In the genomic region with DNA sequence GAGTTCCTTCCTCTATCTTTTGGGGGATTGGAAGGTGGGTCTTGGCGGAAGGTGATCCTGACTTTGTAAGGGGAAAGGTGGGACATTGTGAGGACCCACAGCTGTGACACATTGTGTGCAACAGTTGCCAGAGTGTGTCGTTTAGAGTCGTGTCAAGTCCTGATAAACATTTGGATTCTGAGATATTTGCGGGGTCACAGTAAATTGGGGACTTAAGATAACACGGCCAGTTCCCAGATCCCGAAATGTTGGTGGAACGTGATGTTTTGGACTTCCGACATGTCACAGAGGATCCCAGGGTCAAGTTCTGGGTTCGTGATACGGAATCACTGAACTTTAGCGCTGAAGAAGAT, we compare ENCODE assay signal across 8 cellular contexts. TPM values are rescaled to one million over a fixed set of nuclear protein-coding genes. Genes with fewer than 3 reads are reported as not detected.
A peak's percentile ranks its signal among the peaks of the same experiment; 100 is the strongest.
DNase-seq lines count a peak whose midpoint lies in the region; ATAC-seq, FAIRE-seq and TF ChIP-seq lines count a peak whose summit lies in the region.

No MANE protein-coding gene starts in this region.

- peak overlapping the region; percentile 95 for H3K9ac ChIP-seq in keratinocyte (ENCODE audit: control insufficient read depth, extremely low read depth, insufficient read depth, low read length)

- no peaks in the 10 kb centered on the region for H3K9me3 ChIP-seq in keratinocyte (ENCODE audit: control insufficient read depth, low read depth, low read length)
- no peaks in the 10 kb centered on the region for H3K9me3 ChIP-seq in suprapubic skin

- no peaks in the 10 kb centered on the region for H3K9me3 Mint-ChIP-seq in activated CD4-positive, alpha-beta T cell treated with anti-CD3 and anti-CD28 coated beads for 36 hours (ENCODE audit: low read depth)
- H3K9me3 Mint-ChIP-seq in activated CD8-positive, alpha-beta T cell treated with anti-CD3 and anti-CD28 coated beads for 36 hours, result no peaks in the 10 kb centered on the region

- H3K4me1 ChIP-seq in keratinocyte (ENCODE audit: control insufficient read depth, extremely low read depth, insufficient read depth, low read length) (peaks cover 9% of the 10 kb centered on the region), suprapubic skin (peaks cover 16% of the 10 kb centered on the region)

- no peaks in the 10 kb centered on the region for H4K20me1 ChIP-seq in keratinocyte (ENCODE audit: control insufficient read depth, extremely low read depth, insufficient read depth, low read length)

- H3K27me3 ChIP-seq in keratinocyte (ENCODE audit: control insufficient read depth, extremely low read depth, insufficient read depth, low read length) (no peaks in the 10 kb centered on the region), suprapubic skin (no peaks in the 10 kb centered on the region)

- peak overlapping the region; percentile 66 to 95 (median 94) for H3K4me3 ChIP-seq in keratinocyte (ENCODE audit: control insufficient read depth in 2 of 3, extremely low read depth in 1 of 3, insufficient read depth in 2 of 3, low read depth in 1 of 3, low read length in 3 of 3)
- H3K4me3 ChIP-seq in suprapubic skin, result peak overlapping the region; percentile 74

- peaks cover 30% of the 10 kb centered on the region for H3K36me3 Mint-ChIP-seq in activated CD4-positive, alpha-beta T cell treated with anti-CD3 and anti-CD28 coated beads for 36 hours (ENCODE audit: low read depth)
- peaks cover 29% of the 10 kb centered on the region for H3K36me3 Mint-ChIP-seq in activated CD8-positive, alpha-beta T cell treated with anti-CD3 and anti-CD28 coated beads for 36 hours (ENCODE audit: low read depth)

- H3K4me1 Mint-ChIP-seq in activated CD4-positive, alpha-beta T cell treated with anti-CD3 and anti-CD28 coated beads for 36 hours, result peaks cover 31% of the 10 kb centered on the region
- H3K4me1 Mint-ChIP-seq in activated CD8-positive, alpha-beta T cell treated with anti-CD3 and anti-CD28 coated beads for 36 hours (ENCODE audit: low read depth), result peaks cover 25% of the 10 kb centered on the region

- H3K27ac Mint-ChIP-seq in activated CD4-positive, alpha-beta T cell treated with anti-CD3 and anti-CD28 coated beads for 36 hours, result peak overlapping the region; percentile 94
- H3K27ac Mint-ChIP-seq in activated CD8-positive, alpha-beta T cell treated with anti-CD3 and anti-CD28 coated beads for 36 hours, result peak overlapping the region; percentile 96

- FAIRE-seq in keratinocyte (lab: Jason Lieb, UNC), result no peak

- no peaks in the 10 kb centered on the region for H3K27me3 Mint-ChIP-seq in activated CD4-positive, alpha-beta T cell treated with anti-CD3 and anti-CD28 coated beads for 36 hours
- H3K27me3 Mint-ChIP-seq in activated CD8-positive, alpha-beta T cell treated with anti-CD3 and anti-CD28 coated beads for 36 hours, result no peaks in the 10 kb centered on the region

- intact Hi-C loops in activated CD4-positive, alpha-beta T cell treated with anti-CD3 and anti-CD28 coated beads for 36 hours (cut with DNase I, micrococcal nuclease), result loop anchor here in 1 of 2 experiments (1.0 to 5.0 kb wide), 2 partner anchors 8 to 540 kb away; a partner anchor contains a TSS
- intact Hi-C loops in activated CD8-positive, alpha-beta T cell treated with anti-CD3 and anti-CD28 coated beads for 36 hours (cut with micrococcal nuclease), result no loop called here

- TF ChIP-seq CTCF in activated CD8-positive, alpha-beta T cell treated with anti-CD3 and anti-CD28 coated beads for 36 hours (IDR thresholded peaks at IDR 0.05), result no peak
- TF ChIP-seq CTCF in keratinocyte (optimal IDR thresholded peaks at IDR 0.05 in 1 of 3, IDR thresholded peaks at IDR 0.05 in 1 of 3, conservative IDR thresholded peaks at IDR 0.05 in 1 of 3; ENCODE audit: extremely low read depth in 1 of 3, insufficient read depth in 2 of 3, low read length in 3 of 3), result no peak
- no peak for TF ChIP-seq CTCF in suprapubic skin (IDR thresholded peaks at IDR 0.05)

- peak overlapping the region; percentile 69 for H3K4me2 ChIP-seq in keratinocyte (ENCODE audit: control insufficient read depth, extremely low read depth, insufficient read depth, low read depth, low read length)

- peaks cover 17% of the 10 kb centered on the region for H3K79me2 ChIP-seq in keratinocyte (ENCODE audit: control insufficient read depth, insufficient read depth, low read length)

- no peaks in the 10 kb centered on the region for H3K36me3 ChIP-seq in keratinocyte (ENCODE audit: control insufficient read depth in 2 of 2, extremely low read depth in 1 of 2, insufficient read depth in 2 of 2, low read length in 2 of 2)
- H3K36me3 ChIP-seq in suprapubic skin, result no peaks in the 10 kb centered on the region

- dilution Hi-C loops in keratinocyte (cut with MboI; ENCODE audit: extremely low pct_ligation_motif_present, low sequenced_read_pairs), result no loop called here

- H2AFZ ChIP-seq in keratinocyte (ENCODE audit: control insufficient read depth, low read length), result peak overlapping the region; percentile 99

- POLR2A ChIA-PET in activated CD4-positive, alpha-beta T cell treated with anti-CD3 and anti-CD28 coated beads for 36 hours (lab: Charles Lee), result no interaction called here
- POLR2A ChIA-PET in activated CD8-positive, alpha-beta T cell treated with anti-CD3 and anti-CD28 coated beads for 36 hours (lab: Charles Lee), result interaction anchor here (1.1 to 2.3 kb wide), 9 partner anchors 8 to 101 kb away, joined by 4 to 10 read pairs (median 7); a partner anchor contains a TSS

- H3K27ac ChIP-seq in keratinocyte (ENCODE audit: control insufficient read depth, insufficient read depth, low read length) (peak overlapping the region; percentile 79), suprapubic skin (no peak overlapping the region)

- CTCF ChIA-PET in activated CD4-positive, alpha-beta T cell treated with anti-CD3 and anti-CD28 coated beads for 36 hours (lab: Charles Lee), result interaction anchor here (0.6 to 0.9 kb wide), 3 partner anchors 10 to 37 kb away, joined by 3 to 4 read pairs (median 3); no protein-coding TSS in a partner anchor
- CTCF ChIA-PET in activated CD8-positive, alpha-beta T cell treated with anti-CD3 and anti-CD28 coated beads for 36 hours (lab: Charles Lee), result interaction anchor here (1.2 kb wide), 1 partner anchor 8 kb away, joined by 5 read pairs; a partner anchor contains a TSS

- WGBS in suprapubic skin, result 0% methylated on average over 11 of the region's 11 CpGs

- no peak for TF ChIP-seq POLR2A in suprapubic skin (IDR thresholded peaks at IDR 0.05)

- no peak for DNase-seq in activated CD4-positive, alpha-beta T cell treated with anti-CD3 and anti-CD28 coated beads for 36 hours
- no peak for DNase-seq in activated CD4-positive, alpha-beta T cell treated with anti-CD3 and anti-CD28 coated beads, Interleukin-2, amount 50 U/mL, for 48 hours
- DNase-seq in activated CD8-positive, alpha-beta T cell treated with anti-CD3 and anti-CD28 coated beads for 36 hours, result no peak
- DNase-seq in keratinocyte (ENCODE audit: low read depth, low spot score) (no peak), suprapubic skin (ENCODE audit: low spot score in 2 of 2) (no peak), T1000 (lab: John Stamatoyannopoulos, UW) (no peak), NCI-H2227 (lab: John Stamatoyannopoulos, UW; ENCODE audit: unreplicated experiment) (no peak)

- peak; percentile 6 for ATAC-seq in activated CD4-positive, alpha-beta T cell treated with anti-CD3 and anti-CD28 coated beads for 36 hours
- ATAC-seq in activated CD8-positive, alpha-beta T cell treated with anti-CD3 and anti-CD28 coated beads for 36 hours, result no peak
- no peak for ATAC-seq in HG03097 (IDR thresholded peaks at IDR 0.05; ENCODE audit: low FRiP score, unreplicated experiment)

- peak overlapping the region; percentile 99 for H3K4me3 Mint-ChIP-seq in activated CD4-positive, alpha-beta T cell treated with anti-CD3 and anti-CD28 coated beads for 36 hours
- peak overlapping the region; percentile 96 for H3K4me3 Mint-ChIP-seq in activated CD8-positive, alpha-beta T cell treated with anti-CD3 and anti-CD28 coated beads for 36 hours

- H3K9me1 ChIP-seq in keratinocyte (ENCODE audit: control insufficient read depth, extremely low read depth, insufficient read depth, low read length), result no peaks in the 10 kb centered on the region

- TF ChIP-seq EP300 in suprapubic skin (IDR thresholded peaks at IDR 0.05), result no peak

RNA-seq across cellular contexts. Expression of a gene that starts 0.6 kb away (rescaled TPM):
- 10 to 100 TPM; 33.1 to 40.8 TPM for total RNA-seq in activated CD4-positive, alpha-beta T cell treated with anti-CD3 and anti-CD28 coated beads for 36 hours
- 10 to 100 TPM; 34.5 to 35.0 TPM for total RNA-seq in activated CD8-positive, alpha-beta T cell treated with anti-CD3 and anti-CD28 coated beads for 36 hours
- 0.50 to 2.2 TPM (median 1.6 TPM) in 3 replicates for polyA plus RNA-seq in keratinocyte
- polyA plus RNA-seq in keratinocyte (2011; ENCODE audit: low read depth), result 0.41 TPM
- polyA plus RNA-seq in keratinocyte (2011; cell fraction: cytosol; rRNA removed), result 0.40 and 0.63 TPM in 2 replicates
- 1.2 and 1.7 TPM in 2 replicates for polyA plus RNA-seq in keratinocyte (2011; cell fraction: nucleus; rRNA removed)
- polyA plus RNA-seq in keratinocyte (2012; ENCODE audit: low replicate concordance), result 0.42 and 1.6 TPM in 2 replicates
- polyA minus RNA-seq in keratinocyte, result 0.13 to 3.0 TPM (median 0.36 TPM) in 3 replicates
- polyA minus RNA-seq in keratinocyte (2011; cell fraction: cytosol; rRNA and poly(A)+ RNA removed), result 0.77 TPM
- 1.5 and 2.3 TPM in 2 replicates for polyA minus RNA-seq in keratinocyte (2011; cell fraction: nucleus; rRNA and poly(A)+ RNA removed)
- total RNA-seq in suprapubic skin, result 1 to 10 TPM; 1.3 to 4.0 (median 2.3) TPM

RNA-seq across cellular contexts. Expression of a gene that starts 7.9 kb away (rescaled TPM):
- total RNA-seq in activated CD4-positive, alpha-beta T cell treated with anti-CD3 and anti-CD28 coated beads for 36 hours, result 10 to 100 TPM; 39.2 to 44.1 TPM
- 10 to 100 TPM; 40.3 to 42.5 TPM for total RNA-seq in activated CD8-positive, alpha-beta T cell treated with anti-CD3 and anti-CD28 coated beads for 36 hours
- polyA plus RNA-seq in keratinocyte, result 15.2 to 22.4 TPM (median 16.8 TPM) in 3 replicates
- 20.1 TPM for polyA plus RNA-seq in keratinocyte (2011; ENCODE audit: low read depth)
- 13.0 and 23.0 TPM in 2 replicates for polyA plus RNA-seq in keratinocyte (2011; cell fraction: cytosol; rRNA removed)
- polyA plus RNA-seq in keratinocyte (2011; cell fraction: nucleus; rRNA removed), result 18.9 and 21.7 TPM in 2 replicates
- polyA plus RNA-seq in keratinocyte (2012; ENCODE audit: low replicate concordance), result 13.2 and 20.1 TPM in 2 replicates
- polyA minus RNA-seq in keratinocyte, result 6.2 to 19.4 TPM (median 14.3 TPM) in 3 replicates
- polyA minus RNA-seq in keratinocyte (2011; cell fraction: cytosol; rRNA and poly(A)+ RNA removed), result 17.5 TPM
- polyA minus RNA-seq in keratinocyte (2011; cell fraction: nucleus; rRNA and poly(A)+ RNA removed), result 10.3 and 27.6 TPM in 2 replicates
- total RNA-seq in suprapubic skin, result 10 to 100 TPM; 16.1 to 24.1 (median 19.2) TPM

Comparison
In these comparisons a context has a peak if more than half of its experiments do, and no peak if none do; other contexts are left out.
1. RNA of a gene that starts 0.6 kb away (total RNA-seq): 33.1 to 40.8 TPM in activated CD4-positive, alpha-beta T cell treated with anti-CD3 and anti-CD28 coated beads for 36 hours and 34.5 to 35.0 TPM in activated CD8-positive, alpha-beta T cell treated with anti-CD3 and anti-CD28 coated beads for 36 hours; 1.3 to 4.0 TPM in suprapubic skin; every median in the first group is over 4 times any median in the second.